ENCODE assay signal across 16 cellular contexts in genomic region chr17:62751350-62751691, GRCh38. TPM values are rescaled to one million over a fixed set of nuclear protein-coding genes. Genes with fewer than 3 reads are reported as not detected.
DNase-seq lines count a peak whose midpoint lies in the region; ATAC-seq and TF ChIP-seq lines count a peak whose summit lies in the region.
"Had no signal": no experiment of that assay in that cellular context is flagged by ENCODE, and none has a peak within 500 bp of the region (broad histone marks: within the 10 kb centered on the region; RNA-seq: fewer than 3 reads in every experiment).

No MANE protein-coding gene starts in this region.

- ATAC-seq in IMR-90 (ENCODE audit: low read depth), result no peak
- ATAC-seq: A549; CD8-positive, alpha-beta T cell; HepG2; K562 had no signal

- H3K9me1 ChIP-seq in IMR-90 (ENCODE audit: insufficient read depth, low read length), result 0 out of 2 replicates have a peak, but pooled peaks cover 3% of the 10 kb centered on the region

- no TSS peak for BruUV-seq in IMR-90 (replicated peaks; lab: Mats Ljungman, UMichigan)

- H3K4ac ChIP-seq in IMR-90 (ENCODE audit: low read depth, low read length), result no peak overlapping the region

- H3K9me3 ChIP-seq in IMR-90 (ENCODE audit: control insufficient read depth, insufficient read depth, low read length) (no peaks in the 10 kb centered on the region), Karpas-422 (ENCODE audit: low read length) (no peaks in the 10 kb centered on the region), BE2C (no peaks in the 10 kb centered on the region)
- H3K9me3 ChIP-seq: A549 had no signal

- no peak overlapping the region for H4K8ac ChIP-seq in IMR-90 (ENCODE audit: low read depth in 2 of 2, low read length in 2 of 2)

- H3K14ac ChIP-seq in IMR-90 (replicated peaks; ENCODE audit: low read depth, low read length), result no peak overlapping the region

- H2AFZ ChIP-seq in IMR-90 (replicated peaks; ENCODE audit: low read length, poor library complexity) (no peak overlapping the region), Karpas-422 (ENCODE audit: low read length) (no peak overlapping the region)

- dilution Hi-C loops in IMR-90 (cut with HindIII; ENCODE audit: low sequenced_read_pairs, unreplicated experiment), result no loop called here

- H2BK5ac ChIP-seq in IMR-90 (ENCODE audit: low read depth, low read length, poor library complexity, severe bottlenecking), result no peak overlapping the region

- H2BK20ac ChIP-seq in IMR-90 (ENCODE audit: low read depth, low read length), result no peak overlapping the region

- H3K4me2 ChIP-seq in IMR-90 (ENCODE audit: low read depth, low read length) (no peak overlapping the region), Karpas-422 (ENCODE audit: low read depth, low read length, poor library complexity, severe bottlenecking) (no peak overlapping the region)
- H3K4me2 ChIP-seq: A549 had no signal

- H3K79me2 ChIP-seq in Karpas-422 (ENCODE audit: low read length), result no peaks in the 10 kb centered on the region

- DNase-seq in IMR-90 (peak; percentile 12), Karpas-422 (no peak), BE2C (no peak)
- no peak for DNase-seq in stimulated activated CD8-positive, alpha-beta memory T cell treated with anti-CD3 and anti-CD28 coated beads, Interleukin-4, amount 100 ng/mL, for 48 hours
- DNase-seq: CD8-positive, alpha-beta T cell; COR-L47; DMS53; GOT3; HCEC 1CT had no signal

- H3K23ac ChIP-seq in IMR-90 (ENCODE audit: low read depth, low read length), result no peak overlapping the region

- no peak for TF ChIP-seq CTCF in IMR-90 (conservative IDR thresholded peaks at IDR 0.05; ENCODE audit: low read depth, low read length)
- no peak for TF ChIP-seq CTCF in brain (conservative IDR thresholded peaks at IDR 0.05)
- TF ChIP-seq CTCF in nephron (IDR thresholded peaks at IDR 0.05; ENCODE audit: unreplicated experiment in 3 of 3), result no peak
- TF ChIP-seq CTCF in BE2C (IDR thresholded peaks at IDR 0.05; ENCODE audit: low read depth, low read length), result no peak

- H3K56ac ChIP-seq in IMR-90 (ENCODE audit: extremely low read depth, insufficient read depth, low read length), result no peak overlapping the region

- TF ChIP-seq RAD21 in IMR-90 (IDR thresholded peaks at IDR 0.05; ENCODE audit: low read length), result no peak

- no peak overlapping the region for H2BK120ac ChIP-seq in IMR-90 (ENCODE audit: low read depth, low read length)

- no peak overlapping the region for H3K18ac ChIP-seq in IMR-90 (ENCODE audit: low read depth, low read length)

- no peak for TF ChIP-seq POLR2A in IMR-90 (IDR thresholded peaks at IDR 0.05; ENCODE audit: low read depth, low read length)

- peaks cover 3% of the 10 kb centered on the region for H3K27me3 Mint-ChIP-seq in brain
- peaks cover 10% of the 10 kb centered on the region for H3K27me3 Mint-ChIP-seq in nephron (ENCODE audit: low read depth)

- no peak overlapping the region for H3K4me3 ChIP-seq in IMR-90 (ENCODE audit: insufficient read depth, low read depth, low read length)
- H3K4me3 ChIP-seq in Karpas-422 (ENCODE audit: low read length), result no peak overlapping the region
- no peak overlapping the region for H3K4me3 ChIP-seq in BE2C (ENCODE audit: low read depth, low read length)
- H3K4me3 ChIP-seq: A549, K562 had no signal

- H2AK9ac ChIP-seq in IMR-90 (replicated peaks; ENCODE audit: low read depth, low read length, poor library complexity), result peak overlapping the region; percentile 19

- H3K9me3 Mint-ChIP-seq in brain, result peaks cover 0 to 8% (median 0%) of the 10 kb centered on the region in 5 experiments
- no peaks in the 10 kb centered on the region for H3K9me3 Mint-ChIP-seq in nephron
- H3K9me3 Mint-ChIP-seq: CD14-positive monocyte; CD8-positive, alpha-beta T cell had no signal

- H3K4me1 ChIP-seq in IMR-90 (ENCODE audit: control insufficient read depth, insufficient read depth, low read length) (peaks cover 11% of the 10 kb centered on the region), Karpas-422 (ENCODE audit: low read length) (no peaks in the 10 kb centered on the region), BE2C (no peaks in the 10 kb centered on the region)
- H3K4me1 ChIP-seq: A549 had no signal

- no CpG with 5 or more reads among the region's 2 CpGs for WGBS in IMR-90 (ENCODE audit: extremely low coverage in 2 of 2, insufficient read length in 1 of 2), 2 experiments

- intact Hi-C loops in IMR-90 (cut with micrococcal nuclease), result no loop called here

- no peaks in the 10 kb centered on the region for H3K79me1 ChIP-seq in IMR-90 (ENCODE audit: low read depth in 1 of 2, low read length in 2 of 2)

- H3K9me2 ChIP-seq in Karpas-422 (replicated peaks; ENCODE audit: insufficient read depth, low read length), result no peaks in the 10 kb centered on the region

- no peaks in the 10 kb centered on the region for H3K36me3 Mint-ChIP-seq in brain
- no peaks in the 10 kb centered on the region for H3K36me3 Mint-ChIP-seq in nephron (ENCODE audit: low read depth)
- H3K36me3 Mint-ChIP-seq: CD14-positive monocyte; CD8-positive, alpha-beta T cell had no signal

- CTCF ChIA-PET in IMR-90 (lab: Yijun Ruan, JAX), result no interaction called here

- H3K36me3 ChIP-seq in IMR-90 (ENCODE audit: control insufficient read depth, insufficient read depth, low read length) (no peaks in the 10 kb centered on the region), Karpas-422 (ENCODE audit: insufficient read depth, low read length) (no peaks in the 10 kb centered on the region), BE2C (no peaks in the 10 kb centered on the region)

- H3K27me3 ChIP-seq in IMR-90 (ENCODE audit: control insufficient read depth, insufficient read depth, low read length), result no peaks in the 10 kb centered on the region
- no peaks in the 10 kb centered on the region for H3K27me3 ChIP-seq in Karpas-422 (ENCODE audit: low read length)
- no peaks in the 10 kb centered on the region for H3K27me3 ChIP-seq in BE2C

- H3K27ac Mint-ChIP-seq in brain (peak overlapping the region in 4 of 5 experiments; percentile 7 to 81 (median 50)), nephron (peak overlapping the region in 2 of 3 experiments; percentile 81 to 84)
- H3K27ac Mint-ChIP-seq: CD14-positive monocyte; CD8-positive, alpha-beta T cell had no signal

- no peak overlapping the region for H3K4me3 Mint-ChIP-seq in brain
- H3K4me3 Mint-ChIP-seq in nephron, result no peak overlapping the region
- H3K4me3 Mint-ChIP-seq: CD14-positive monocyte; CD8-positive, alpha-beta T cell had no signal

- H2BK15ac ChIP-seq in IMR-90 (ENCODE audit: low read depth, low read length), result peak overlapping the region; percentile 56; the same call in 1 of the 3 replicates

- H3K4me1 Mint-ChIP-seq in brain (peaks cover 38% of the 10 kb centered on the region), nephron (peaks cover 67% of the 10 kb centered on the region)
- H3K4me1 Mint-ChIP-seq: CD14-positive monocyte had no signal

- in situ Hi-C loops in IMR-90 (cut with MboI; ENCODE audit: low sequenced_read_pairs), result no loop called here

- no peak overlapping the region for H3K27ac ChIP-seq in IMR-90 (ENCODE audit: insufficient read depth, low read length)
- H3K27ac ChIP-seq in Karpas-422 (ENCODE audit: low read length), result no peak overlapping the region
- H3K27ac ChIP-seq: A549 had no signal

- H4K5ac ChIP-seq in IMR-90 (ENCODE audit: low read depth, low read length), result no peak overlapping the region

- H4K20me1 ChIP-seq in IMR-90 (ENCODE audit: insufficient read depth, low read length) (no peaks in the 10 kb centered on the region), Karpas-422 (ENCODE audit: insufficient read depth, low read depth, low read length) (no peaks in the 10 kb centered on the region)

- H3K9ac ChIP-seq in IMR-90 (ENCODE audit: low read depth, low read length) (no peak overlapping the region), Karpas-422 (ENCODE audit: low read length) (no peak overlapping the region)

- H2AK5ac ChIP-seq in IMR-90 (ENCODE audit: low read depth, low read length), result 0 out of 2 replicates have a peak overlapping the region, but pooled peaks have one; percentile 44

- POLR2A ChIA-PET in IMR-90 (lab: Charles Lee; ENCODE audit: unreplicated experiment), result no interaction called here

- peak overlapping the region; percentile 42; the same call in 1 of the 2 replicates for H4K91ac ChIP-seq in IMR-90 (ENCODE audit: insufficient read depth, low read depth, low read length)

TF ChIP-seq in IMR-90, 13 proteins besides CTCF, POLR2A, EP300 and RAD21 (continues in another document):
- TF ChIP-seq FOS (IDR thresholded peaks at IDR 0.05; ENCODE audit: low read depth, low read length) (no peak), CHD1 (IDR thresholded peaks at IDR 0.05; ENCODE audit: low read depth, low read length) (no peak), RCOR1 (IDR thresholded peaks at IDR 0.05; ENCODE audit: insufficient replicate concordance, low read length) (no peak), MAZ (IDR thresholded peaks at IDR 0.05; ENCODE audit: borderline replicate concordance, low read depth, low read length) (no peak), MXI1 (IDR thresholded peaks at IDR 0.05; ENCODE audit: borderline replicate concordance, low read depth, low read length) (no peak), NFE2L2 (IDR thresholded peaks at IDR 0.05; ENCODE audit: low read depth, low read length) (no peak), SMC3 (IDR thresholded peaks at IDR 0.05; ENCODE audit: low read depth, low read length) (no peak), MAFK (IDR thresholded peaks at IDR 0.05; ENCODE audit: low read depth, low read length) (no peak), CEBPB (IDR thresholded peaks at IDR 0.05; ENCODE audit: low read depth, low read length) (no peak)
- TF ChIP-seq, protein P1, sequence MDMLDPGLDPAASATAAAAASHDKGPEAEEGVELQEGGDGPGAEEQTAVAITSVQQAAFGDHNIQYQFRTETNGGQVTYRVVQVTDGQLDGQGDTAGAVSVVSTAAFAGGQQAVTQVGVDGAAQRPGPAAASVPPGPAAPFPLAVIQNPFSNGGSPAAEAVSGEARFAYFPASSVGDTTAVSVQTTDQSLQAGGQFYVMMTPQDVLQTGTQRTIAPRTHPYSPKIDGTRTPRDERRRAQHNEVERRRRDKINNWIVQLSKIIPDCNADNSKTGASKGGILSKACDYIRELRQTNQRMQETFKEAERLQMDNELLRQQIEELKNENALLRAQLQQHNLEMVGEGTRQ (IDR thresholded peaks at IDR 0.05; ENCODE audit: low read depth, low read length), result no peak

RNA-seq across cellular contexts. Expression of gene MARCHF10, which starts 56.8 kb away (rescaled TPM):
- under 0.01 and 0.18 TPM in 2 replicates for total RNA-seq in IMR-90 (2012; rRNA removed)
- polyA plus RNA-seq in IMR-90 (2012; rRNA removed), result 0.10 and 0.74 TPM in 2 replicates
- polyA plus RNA-seq in IMR-90 (2012; cell fraction: cytosol; rRNA removed), result 0.33 and 0.42 TPM in 2 replicates
- polyA plus RNA-seq in IMR-90 (2012; cell fraction: nucleus; rRNA removed; ENCODE audit: low replicate concordance), result 0.50 and 1.2 TPM in 2 replicates
- polyA plus RNA-seq in brain (ENCODE audit: insufficient read depth, low read depth, low replicate concordance), result 5.6 TPM
- not detected in 2 replicates for total RNA-seq in Karpas-422 (2014; rRNA removed; shearing (Covaris generic); ENCODE audit: low replicate concordance)
- polyA plus RNA-seq in BE2C (2012; ENCODE audit: insufficient read depth, insufficient read length, low read depth), result not detected
- total RNA-seq: CD8-positive, alpha-beta T cell; Daoy; HepG2; K562 had no signal
- polyA plus RNA-seq: CD14-positive monocyte, HepG2, K562 had no signal
